17 cellular contexts compared by ENCODE assay signal in the genomic region with DNA sequence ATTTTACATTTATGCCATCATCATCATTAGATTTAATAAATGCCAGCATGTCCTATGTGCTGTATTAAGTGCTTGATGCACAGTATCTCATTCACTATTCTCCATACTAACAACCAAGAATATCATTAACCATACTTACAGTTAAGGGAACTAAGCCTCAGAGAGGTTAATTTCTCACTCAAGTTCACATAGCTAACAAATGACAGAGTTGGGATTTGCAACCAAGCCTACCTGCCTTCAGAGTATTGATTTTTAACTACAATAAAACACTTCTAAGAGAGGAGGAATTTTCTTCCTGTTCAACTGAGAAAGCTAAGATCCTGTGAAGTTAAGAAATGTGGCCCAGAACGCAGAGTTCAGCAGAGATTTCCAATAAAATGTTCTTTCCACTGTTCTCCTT.
"Had no signal": no experiment of that assay in that cellular context is flagged by ENCODE, and none has a peak within 500 bp of the region (broad histone marks: within the 10 kb centered on the region; RNA-seq: fewer than 3 reads in every experiment).

No MANE protein-coding gene starts in this region.

- H3K27ac ChIP-seq: epithelial cell of prostate, foreskin keratinocyte, left ventricle myocardium inferior, lower lobe of right lung, right lobe of liver, skin epidermis, thyroid gland, upper lobe of left lung, vagina had no signal

- ATAC-seq: foreskin keratinocyte; left cardiac atrium; lower lobe of right lung; naive thymus-derived CD4-positive, alpha-beta T cell had no signal

- H3K4me1 ChIP-seq: foreskin keratinocyte, left ventricle myocardium inferior, lower lobe of right lung, upper lobe of left lung, vagina had no signal

- DNase-seq: effector memory CD4-positive, alpha-beta T cell; foreskin keratinocyte; immature natural killer cell; left cardiac atrium; left ventricle myocardium inferior; lower lobe of right lung; naive thymus-derived CD4-positive, alpha-beta T cell; nephron progenitor cell; right lobe of liver; stimulated activated CD4-positive, alpha-beta T cell treated with anti-CD3 and anti-CD28 coated beads, Interleukin-12 subunit alpha, Interleukin-12 subunit beta, amount 100 ng/mL, for 4 hours; stimulated activated naive CD4-positive, alpha-beta T cell; stomach; thyroid gland; upper lobe of left lung had no signal

- H3K4me3 ChIP-seq: left ventricle myocardium inferior, lower lobe of right lung, right lobe of liver, skin epidermis, stomach, thyroid gland, upper lobe of left lung, vagina had no signal

- H3K27me3 ChIP-seq: foreskin keratinocyte, right lobe of liver, stomach, thyroid gland, upper lobe of left lung, vagina had no signal

- H3K36me3 ChIP-seq: left ventricle myocardium inferior, lower lobe of right lung, right lobe of liver, stomach, thyroid gland, upper lobe of left lung, vagina had no signal

- H3K9me3 ChIP-seq: left ventricle myocardium inferior, lower lobe of right lung, right lobe of liver, stomach, thyroid gland, upper lobe of left lung, vagina had no signal
